ENCODE assay signal across 17 cellular contexts in genomic region chr15:99668533-99669182, GRCh38.
"Had no signal": no experiment of that assay in that cellular context is flagged by ENCODE, and none has a peak within 500 bp of the region (broad histone marks: within the 10 kb centered on the region; RNA-seq: fewer than 3 reads in every experiment).

No MANE protein-coding gene starts in this region.

- H3K9me3 ChIP-seq: lower lobe of right lung, psoas muscle, thoracic aorta, vagina had no signal

- H3K4me3 ChIP-seq: lower lobe of right lung, psoas muscle, thoracic aorta, vagina had no signal

- H3K4me1 ChIP-seq: vagina had no signal

- H3K27ac ChIP-seq: lower lobe of right lung, psoas muscle, thoracic aorta, vagina had no signal

- DNase-seq: activated CD8-positive, alpha-beta T cell treated with anti-CD3 and anti-CD28 coated beads, Interleukin-2, amount 10 ng/mL, durations not matched to agents 7 days and 5 days; activated naive CD4-positive, alpha-beta T cell treated with Interleukin-2 at 50 U/mL for 16 hours; cerebellar nuclear complex; dermis blood vessel endothelial cell; endodermal cell; hippocampal formation; lower lobe of right lung; nucleus accumbens; psoas muscle; stimulated activated CD4-positive, alpha-beta T cell treated with anti-CD3 and anti-CD28 coated beads, Interleukin-15, amount 100 ng/mL, for 24 hours; stimulated activated CD4-positive, alpha-beta T cell treated with anti-CD3 and anti-CD28 coated beads, Interleukin-4, amount 100 ng/mL, for 24 hours; stimulated activated naive CD8-positive, alpha-beta T cell treated with anti-CD3 and anti-CD28 coated beads, Interleukin-15, amount 100 ng/mL, for 72 hours; SW 1271; T-helper 9 cell had no signal

- H3K27me3 ChIP-seq: vagina had no signal

- ATAC-seq: activated CD8-positive, alpha-beta T cell treated with anti-CD3 and anti-CD28 coated beads, Interleukin-2, amount 10 ng/mL, durations not matched to agents 7 days and 5 days; natural killer cell treated with Interleukin-12 subunit alpha and Interleukin-12 subunit beta and Interleukin-15 and Interleukin-18, amount 100 ng/mL, for 72 hours; psoas muscle; stimulated activated naive CD8-positive, alpha-beta T cell treated with anti-CD3 and anti-CD28 coated beads, Interleukin-15, amount 100 ng/mL, for 72 hours had no signal
